14 cellular contexts compared by ENCODE assay signal in the genomic region with DNA sequence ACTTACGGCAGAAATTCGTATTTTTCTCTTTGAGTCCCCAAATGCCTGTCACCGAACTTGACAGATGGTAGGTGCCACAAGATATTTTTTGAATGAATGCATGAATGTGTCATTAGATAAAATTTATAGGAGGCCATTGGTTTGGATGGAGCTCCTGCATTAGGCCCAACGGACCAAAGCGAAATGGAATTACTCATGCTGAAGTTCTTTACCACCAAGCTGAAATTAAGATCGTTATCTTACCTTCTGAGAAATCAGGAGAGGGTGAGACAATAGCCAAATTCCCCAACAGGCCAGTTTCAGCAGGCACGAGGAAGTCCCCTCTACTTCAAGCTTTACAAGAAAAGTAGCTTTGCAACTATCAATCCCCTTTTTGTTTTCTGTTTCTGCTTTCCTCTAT.
DNase-seq lines count a peak whose midpoint lies in the region; ATAC-seq and TF ChIP-seq lines count a peak whose summit lies in the region.
"Had no signal": no experiment of that assay in that cellular context is flagged by ENCODE, and none has a peak within 500 bp of the region (broad histone marks: within the 10 kb centered on the region; RNA-seq: fewer than 3 reads in every experiment).

No MANE protein-coding gene starts in this region.

- in situ Hi-C loops in mammary epithelial cell (cut with MboI; ENCODE audit: low sequenced_read_pairs in 2 of 2), result no loop called here

- no peaks in the 10 kb centered on the region for H3F3A ChIP-seq in smooth muscle cell (ENCODE audit: low read depth)

- H3K79me2 ChIP-seq in mammary epithelial cell (ENCODE audit: insufficient read depth, low read length) (no peaks in the 10 kb centered on the region), smooth muscle cell (ENCODE audit: low read depth) (no peaks in the 10 kb centered on the region)

- H3K27ac ChIP-seq in mammary epithelial cell (ENCODE audit: insufficient read depth, low read depth, low read length) (no peak overlapping the region), breast epithelium (no peak overlapping the region), foreskin keratinocyte (no peak overlapping the region), smooth muscle cell (ENCODE audit: low read depth) (no peak overlapping the region)
- H3K27ac ChIP-seq: 22Rv1; BLaER1 treated with 17β-estradiol and CSF1 and Interleukin-3, amounts not matched to agents 10 nM and 100 nM had no signal

- H3K4me2 ChIP-seq in mammary epithelial cell (ENCODE audit: insufficient read depth, low read depth, low read length), result no peak overlapping the region
- H3K4me2 ChIP-seq in smooth muscle cell, result no peak overlapping the region

- no peaks in the 10 kb centered on the region for H3K9me3 ChIP-seq in mammary epithelial cell (replicated peaks; ENCODE audit: insufficient read depth, low read length)
- no peaks in the 10 kb centered on the region for H3K9me3 ChIP-seq in breast epithelium
- no peaks in the 10 kb centered on the region for H3K9me3 ChIP-seq in smooth muscle cell (replicated peaks; ENCODE audit: low read depth)

- peak; percentile 70 for ATAC-seq in foreskin keratinocyte
- ATAC-seq: HCT116 had no signal

- no peaks in the 10 kb centered on the region for H4K20me1 ChIP-seq in mammary epithelial cell (ENCODE audit: insufficient read depth, low read length)
- H4K20me1 ChIP-seq in smooth muscle cell (ENCODE audit: low read depth), result no peaks in the 10 kb centered on the region
- H4K20me1 ChIP-seq: BLaER1 treated with 17β-estradiol and CSF1 and Interleukin-3, amounts not matched to agents 10 nM and 100 nM had no signal

- CTCF ChIA-PET in mammary epithelial cell (lab: Charles Lee; ENCODE audit: low non-redundant PET), result no interaction called here

- no peak for TF ChIP-seq POLR2A in breast epithelium (IDR thresholded peaks at IDR 0.05)

- H3K27me3 ChIP-seq in mammary epithelial cell (ENCODE audit: insufficient read depth, low read length) (no peaks in the 10 kb centered on the region), breast epithelium (no peaks in the 10 kb centered on the region), foreskin keratinocyte (no peaks in the 10 kb centered on the region), smooth muscle cell (ENCODE audit: low read depth) (no peaks in the 10 kb centered on the region)
- H3K27me3 ChIP-seq: BLaER1 treated with 17β-estradiol and CSF1 and Interleukin-3, amounts not matched to agents 10 nM and 100 nM had no signal

- dilution Hi-C loops in mammary epithelial cell (cut with HindIII; ENCODE audit: low sequenced_read_pairs), result no loop called here

- H3K4me1 ChIP-seq in mammary epithelial cell (ENCODE audit: insufficient read depth, low read length), result no peaks in the 10 kb centered on the region
- H3K4me1 ChIP-seq in breast epithelium, result no peaks in the 10 kb centered on the region
- no peaks in the 10 kb centered on the region for H3K4me1 ChIP-seq in foreskin keratinocyte
- no peaks in the 10 kb centered on the region for H3K4me1 ChIP-seq in smooth muscle cell (ENCODE audit: low read depth)

- H3K4me3 ChIP-seq in mammary epithelial cell (replicated peaks in 1 of 3; ENCODE audit: insufficient read depth in 1 of 3, low read depth in 2 of 3, low read length in 3 of 3), result no peak overlapping the region
- H3K4me3 ChIP-seq in breast epithelium, result no peak overlapping the region
- no peak overlapping the region for H3K4me3 ChIP-seq in smooth muscle cell
- H3K4me3 ChIP-seq: BLaER1 treated with 17β-estradiol and CSF1 and Interleukin-3, amounts not matched to agents 10 nM and 100 nM had no signal

- TF ChIP-seq CTCF in mammary epithelial cell (conservative IDR thresholded peaks at IDR 0.05 in 1 of 2, IDR thresholded peaks at IDR 0.05 in 1 of 2; ENCODE audit: extremely low read depth in 1 of 2, insufficient read depth in 1 of 2, low read depth in 1 of 2, low read length in 2 of 2) (no peak), breast epithelium (IDR thresholded peaks at IDR 0.05) (no peak), foreskin keratinocyte (conservative IDR thresholded peaks at IDR 0.05) (no peak), smooth muscle cell (IDR thresholded peaks at IDR 0.05; ENCODE audit: borderline replicate concordance, insufficient read depth, poor library complexity, severe bottlenecking) (no peak)

- no TSS peak for BruUV-seq in mammary epithelial cell (replicated peaks; lab: Mats Ljungman, UMichigan)

- no peaks in the 10 kb centered on the region for H3K36me3 ChIP-seq in mammary epithelial cell (ENCODE audit: insufficient read depth, low read length)
- no peaks in the 10 kb centered on the region for H3K36me3 ChIP-seq in breast epithelium
- no peaks in the 10 kb centered on the region for H3K36me3 ChIP-seq in smooth muscle cell (ENCODE audit: low read depth)

- intact Hi-C loops in mammary epithelial cell (cut with micrococcal nuclease), result no loop called here
- intact Hi-C loops in breast epithelium (cut with DNase I; ENCODE audit: low total_unique reads), result no loop called here

- H2AFZ ChIP-seq in mammary epithelial cell (ENCODE audit: low read depth, low read length), result no peak overlapping the region
- no peak overlapping the region for H2AFZ ChIP-seq in smooth muscle cell (ENCODE audit: low read depth)

- DNase-seq in mammary epithelial cell (peak; percentile 7), breast epithelium (ENCODE audit: low spot score in 2 of 2) (no peak), OCI-M1 (lab: John Stamatoyannopoulos, UW) (peak; percentile 40), foreskin keratinocyte (peak; percentile 8 to 52), renal cortical epithelial cell (ENCODE audit: low read depth) (peak; percentile 61), dermis blood vessel endothelial cell (no peak), smooth muscle cell (lab: John Stamatoyannopoulos, UW; ENCODE audit: unreplicated experiment) (no peak), UCSD-AML1 (lab: John Stamatoyannopoulos, UW; ENCODE audit: unreplicated experiment) (no peak)
- DNase-seq: AML-193; CD4-positive, CD25-positive, alpha-beta regulatory T cell; DMS53 had no signal

- 52% methylated on average over 7 of the region's 7 CpGs for WGBS in mammary epithelial cell (ENCODE audit: low coverage, missing lambda C conversion rate)
- WGBS in smooth muscle cell (ENCODE audit: low lambda C conversion rate), result 85% methylated on average over 7 of the region's 7 CpGs

- H3K9ac ChIP-seq in mammary epithelial cell (ENCODE audit: insufficient read depth, low read length) (no peak overlapping the region), smooth muscle cell (ENCODE audit: low read depth) (no peak overlapping the region)
- H3K9ac ChIP-seq: BLaER1 treated with 17β-estradiol and CSF1 and Interleukin-3, amounts not matched to agents 10 nM and 100 nM had no signal

Comparison
In these comparisons a context has a peak if more than half of its experiments do, and no peak if none do; other contexts are left out.
1. DNase-seq: peak in mammary epithelial cell (single experiment), OCI-M1 (single experiment), foreskin keratinocyte (2 of 2) and renal cortical epithelial cell (single experiment); none in breast epithelium (0 of 2), dermis blood vessel endothelial cell (single experiment), smooth muscle cell (single experiment) and UCSD-AML1 (single experiment).